ENCODE assay signal across 11 cellular contexts in genomic region chr1:156599811-156600210, GRCh38. TPM values are rescaled to one million over a fixed set of nuclear protein-coding genes. Genes with fewer than 3 reads are reported as not detected.
DNase-seq lines count a peak whose midpoint lies in the region; ATAC-seq, FAIRE-seq and TF ChIP-seq lines count a peak whose summit lies in the region.
"Had no signal": no experiment of that assay in that cellular context is flagged by ENCODE, and none has a peak within 500 bp of the region (broad histone marks: within the 10 kb centered on the region; RNA-seq: fewer than 3 reads in every experiment).

No MANE protein-coding gene starts in this region.

- H3K4me2 ChIP-seq in K562 (ENCODE audit: insufficient read depth, low read length) = peak overlapping the region; percentile 97

- TF ChIP-seq RAD21 in K562 (CRISPR knock-in tag; conservative IDR thresholded peaks at IDR 0.05 in 1 of 2, IDR thresholded peaks at IDR 0.05 in 1 of 2) = no peak

- no peaks in the 10 kb centered on the region for H3K9me3 Mint-ChIP-seq in activated T-cell treated with anti-CD3 and anti-CD28 coated beads, Interleukin-2, amount 50 U/mL, for 24 hours

- POLR2A ChIA-PET in K562 (lab: Yijun Ruan, JAX) = interaction anchor here (0.6 to 3.2 kb wide), 4 partner anchors 9 to 1785 kb away, joined by 3 to 16 read pairs (median 4); partner anchors contain the start of gene NAXE

- H3K4me1 ChIP-seq in K562 (replicated peaks in 1 of 2; ENCODE audit: control insufficient read depth in 2 of 2, insufficient read depth in 2 of 2, low read length in 2 of 2) = peaks cover 12% of the 10 kb centered on the region in 2 experiments; a peak in 4 of 5 replicates

- peaks cover 46% of the 10 kb centered on the region for H3K79me2 ChIP-seq in K562 (ENCODE audit: control insufficient read depth, insufficient read depth, low read length)

- H3K27ac ChIP-seq in K562 (ENCODE audit: extremely low read depth, low read depth, low read length) = no peak overlapping the region

- WGBS in K562 (ENCODE audit: insufficient coverage, low coverage, missing lambda C conversion rate) = 41% methylated on average over 3 of the region's 3 CpGs

- no peak for TF ChIP-seq POLR2A in NB4 (IDR thresholded peaks at IDR 0.05; ENCODE audit: extremely low read depth, insufficient read length)
- TF ChIP-seq POLR2A in K562 (conservative IDR thresholded peaks at IDR 0.05) = no peak

- peaks cover 69% of the 10 kb centered on the region for H3K36me3 Mint-ChIP-seq in activated T-cell treated with anti-CD3 and anti-CD28 coated beads, Interleukin-2, amount 50 U/mL, for 24 hours (ENCODE audit: low read depth)

- peak; percentile 70 for ATAC-seq in K562
- ATAC-seq in stimulated activated naive CD8-positive, alpha-beta T cell treated with anti-CD3 and anti-CD28 coated beads, Interleukin-15, Interleukin-2, amounts not matched to agents 100 U/mL and 50 U/mL, for 24 hours = peak; percentile 78

- peak overlapping the region; percentile 95 for H3K4me3 Mint-ChIP-seq in activated T-cell treated with anti-CD3 and anti-CD28 coated beads, Interleukin-2, amount 50 U/mL, for 24 hours

- no peak overlapping the region for H2AFZ ChIP-seq in K562 (ENCODE audit: low read depth, low read length)

- peak overlapping the region; percentile 35 to 93; a peak in 2 of 4 replicates for H3K9ac ChIP-seq in K562 (ENCODE audit: insufficient read depth in 1 of 2, low read depth in 2 of 2, low read length in 2 of 2)

- intact Hi-C loops in K562 (cut with micrococcal nuclease) = no loop called here

- peak overlapping the region; percentile 97 for H3K4me3 ChIP-seq in NB4 (ENCODE audit: low read depth, low read length)
- peak overlapping the region; percentile 81; the same call in 1 of the 2 replicates for H3K4me3 ChIP-seq in K562

- H3K27ac Mint-ChIP-seq in activated T-cell treated with anti-CD3 and anti-CD28 coated beads, Interleukin-2, amount 50 U/mL, for 24 hours = peak overlapping the region; percentile 97

- no peak for DNase-seq in activated T-cell treated with anti-CD3 and anti-CD28 coated beads, Interleukin-2, amount 50 U/mL, for 24 hours
- no peak for DNase-seq in activated T-cell treated with anti-CD3 and anti-CD28 coated beads, Interleukin-2, amount 50 U/mL, for 1 hour
- DNase-seq in NB4 (ENCODE audit: low read depth) = peak; percentile 88
- peak in 1 of 4 experiments; percentile 46 for DNase-seq in K562 (ENCODE audit: extremely low read depth in 1 of 4, low spot score in 3 of 4)
- DNase-seq in stimulated activated naive CD8-positive, alpha-beta T cell treated with anti-CD3 and anti-CD28 coated beads, Interleukin-15, Interleukin-2, amounts not matched to agents 100 U/mL and 50 U/mL, for 24 hours = peak; percentile 18
- no peak for DNase-seq in NCI-H510A treated with DMSO at 0.1 percent for 48 hours (lab: John Stamatoyannopoulos, UW)
- DNase-seq in NCI-H2196 treated with DMSO at 0.1 percent for 48 hours (lab: John Stamatoyannopoulos, UW; ENCODE audit: unreplicated experiment) = no peak
- DNase-seq in DMS153 treated with DMSO at 0.1 percent for 48 hours (lab: John Stamatoyannopoulos, UW; ENCODE audit: unreplicated experiment) = no peak
- DNase-seq: DMS79 treated with DMSO at 0.1 percent for 48 hours; stimulated activated naive CD4-positive, alpha-beta T cell treated with Interleukin-2 at 50 U/mL for 16 hours had no signal

- TF ChIP-seq EP300 in K562 (IDR thresholded peaks at IDR 0.05; ENCODE audit: low read length) = no peak

- H3K27me3 ChIP-seq in K562 (ENCODE audit: control insufficient read depth in 2 of 2, insufficient read depth in 2 of 2, low read length in 2 of 2) = no peaks in the 10 kb centered on the region

- in situ Hi-C loops in K562 (cut with MboI) = loop anchor here (5.0 kb wide), 2 partner anchors 143 to 213 kb away; no protein-coding TSS in a partner anchor

- H3K9me3 ChIP-seq in K562 (replicated peaks; ENCODE audit: control insufficient read depth, insufficient read depth, low read depth, low read length) = no peaks in the 10 kb centered on the region

- H3K9me1 ChIP-seq in K562 (ENCODE audit: control insufficient read depth, insufficient read depth, low read length) = no peaks in the 10 kb centered on the region

- peak; percentile 32 for TF ChIP-seq CTCF in NB4 (IDR thresholded peaks at IDR 0.05; ENCODE audit: low read depth, low read length)
- peak; percentile 23 to 38 (median 28); a peak in 3 of 6 replicates for TF ChIP-seq CTCF in K562 (IDR thresholded peaks at IDR 0.05 in 2 of 3, conservative IDR thresholded peaks at IDR 0.05 in 1 of 3; ENCODE audit: insufficient read depth in 2 of 3, low read depth in 1 of 3, low read length in 3 of 3)

- no peaks in the 10 kb centered on the region for H3K27me3 Mint-ChIP-seq in activated T-cell treated with anti-CD3 and anti-CD28 coated beads, Interleukin-2, amount 50 U/mL, for 24 hours

- CTCF ChIA-PET in K562 (lab: Yijun Ruan, JAX; ENCODE audit: low intra/inter-chr PET ratio) = interaction anchor here (0.6 kb wide), 1 partner anchor 117 kb away, joined by 3 read pairs; no protein-coding TSS in a partner anchor

- H3K36me3 ChIP-seq in K562 (ENCODE audit: control insufficient read depth, insufficient read depth, low read length) = peaks cover 51% of the 10 kb centered on the region

- peaks cover 50% of the 10 kb centered on the region for H3K4me1 Mint-ChIP-seq in activated T-cell treated with anti-CD3 and anti-CD28 coated beads, Interleukin-2, amount 50 U/mL, for 24 hours (ENCODE audit: low read depth)

- H4K20me1 ChIP-seq in K562 (replicated peaks; ENCODE audit: control insufficient read depth, insufficient read depth, low read length) = no peaks in the 10 kb centered on the region

- FAIRE-seq in K562 (lab: Jason Lieb, UNC) = peak; percentile 11

- no TSS peak for BruUV-seq in K562 (replicated peaks; lab: Mats Ljungman, UMichigan)

RNA-seq across cellular contexts. Expression of gene GPATCH4, which starts 1.5 kb away (rescaled TPM):
- 75.8 and 111 TPM in 2 replicates for total RNA-seq in K562 (2011; cell fraction: chromatin; rRNA removed; ENCODE audit: low replicate concordance)
- total RNA-seq in K562 (2011; cell fraction: nucleolus; rRNA removed) = 69.5 and 70.0 TPM in 2 replicates
- total RNA-seq in K562 (2011; cell fraction: nucleoplasm; rRNA removed) = 69.2 and 102 TPM in 2 replicates
- total RNA-seq in K562 (2014; rRNA removed) (43.7 and 47.5 TPM in 2 replicates), K562 (2014; rRNA removed; fragmentation: Illumina TruSeq; extraction: Trizol) (73.1 and 76.5 TPM in 2 replicates), K562 (2015; rRNA removed; fragmentation: Illumina TruSeq; extraction: Trizol) (75.8 and 79.5 TPM in 2 replicates), K562 (2021) (45.8 and 51.4 TPM in 2 replicates)
- polyA plus RNA-seq in K562 (2011; rRNA removed) (51.5 and 57.9 TPM in 2 replicates), K562 (2014; fragmentation: Illumina TruSeq; extraction: Trizol) (94.7 and 105 TPM in 2 replicates), K562 (2014; fragmentation: Nextera tagmentation; extraction: Ambion mirVana) (10 to 100 TPM; 82.1 to 90.8 TPM), K562 (2014; rRNA removed) (53.9 and 59.3 TPM in 2 replicates)
- polyA plus RNA-seq in K562 (2011; cell fraction: cytosol; rRNA removed) = 29.4 and 32.0 TPM in 2 replicates
- polyA plus RNA-seq in K562 (2011; cell fraction: nucleus; rRNA removed) = 51.1 and 51.7 TPM in 2 replicates
- 27.1 and 86.2 TPM in 2 replicates for polyA plus RNA-seq in K562 (2012)
- polyA minus RNA-seq in K562 (2011; rRNA and poly(A)+ RNA removed) = 72.9 and 74.3 TPM in 2 replicates
- 17.4 and 29.2 TPM in 2 replicates for polyA minus RNA-seq in K562 (2011; cell fraction: cytosol; rRNA and poly(A)+ RNA removed)
- 49.8 and 60.9 TPM in 2 replicates for polyA minus RNA-seq in K562 (2011; cell fraction: nucleus; rRNA and poly(A)+ RNA removed)

RNA-seq across cellular contexts. Expression of gene NAXE, which starts 8.2 kb away (rescaled TPM):
- 43.8 and 126 TPM in 2 replicates for total RNA-seq in K562 (2011; cell fraction: chromatin; rRNA removed; ENCODE audit: low replicate concordance)
- 112 and 139 TPM in 2 replicates for total RNA-seq in K562 (2011; cell fraction: nucleolus; rRNA removed)
- total RNA-seq in K562 (2011; cell fraction: nucleoplasm; rRNA removed) = 102 TPM in 2 replicates
- 122 and 150 TPM in 2 replicates for total RNA-seq in K562 (2014; rRNA removed)
- 76.6 and 99.9 TPM in 2 replicates for total RNA-seq in K562 (2014; rRNA removed; fragmentation: Illumina TruSeq; extraction: Trizol)
- total RNA-seq in K562 (2015; rRNA removed; fragmentation: Illumina TruSeq; extraction: Trizol) = 90.0 and 93.1 TPM in 2 replicates
- total RNA-seq in K562 (2021) = 112 and 113 TPM in 2 replicates
- 38.4 and 66.9 TPM in 2 replicates for polyA plus RNA-seq in K562 (2011; rRNA removed)
- 81.6 and 136 TPM in 2 replicates for polyA plus RNA-seq in K562 (2011; cell fraction: cytosol; rRNA removed)
- polyA plus RNA-seq in K562 (2011; cell fraction: nucleus; rRNA removed) = 82.3 and 92.2 TPM in 2 replicates
- 106 and 111 TPM in 2 replicates for polyA plus RNA-seq in K562 (2012)
- 136 and 137 TPM in 2 replicates for polyA plus RNA-seq in K562 (2014; fragmentation: Illumina TruSeq; extraction: Trizol)
- 10 to 100 TPM; 27.3 to 38.2 TPM for polyA plus RNA-seq in K562 (2014; fragmentation: Nextera tagmentation; extraction: Ambion mirVana)
- 77.2 and 85.8 TPM in 2 replicates for polyA plus RNA-seq in K562 (2014; rRNA removed)
- polyA minus RNA-seq in K562 (2011; rRNA and poly(A)+ RNA removed) = 31.2 and 45.6 TPM in 2 replicates
- polyA minus RNA-seq in K562 (2011; cell fraction: cytosol; rRNA and poly(A)+ RNA removed) = 23.6 and 34.6 TPM in 2 replicates
- 40.1 and 65.3 TPM in 2 replicates for polyA minus RNA-seq in K562 (2011; cell fraction: nucleus; rRNA and poly(A)+ RNA removed)

RNA-seq across cellular contexts. Expression of gene HAPLN2, which starts 19.4 kb away (rescaled TPM):
- 1.4 TPM in 1 of 2 replicates, not detected in the other for total RNA-seq in K562 (2011; cell fraction: chromatin; rRNA removed; ENCODE audit: low replicate concordance)
- 3.0 TPM in 2 replicates for total RNA-seq in K562 (2011; cell fraction: nucleolus; rRNA removed)
- 0.53 and 0.88 TPM in 2 replicates for total RNA-seq in K562 (2011; cell fraction: nucleoplasm; rRNA removed)
- total RNA-seq in K562 (2014; rRNA removed) (3.1 and 3.8 TPM in 2 replicates), K562 (2014; rRNA removed; fragmentation: Illumina TruSeq; extraction: Trizol) (not detected in 2 replicates), K562 (2015; rRNA removed; fragmentation: Illumina TruSeq; extraction: Trizol) (0.14 and 0.19 TPM in 2 replicates), K562 (2021) (3.6 and 5.2 TPM in 2 replicates)
- polyA plus RNA-seq in K562 (2011; rRNA removed) (0.39 and 0.76 TPM in 2 replicates), K562 (2014; fragmentation: Illumina TruSeq; extraction: Trizol) (0.17 TPM in 1 of 2 replicates, not detected in the other), K562 (2014; fragmentation: Nextera tagmentation; extraction: Ambion mirVana) (not detected), K562 (2014; rRNA removed) (4.4 and 4.5 TPM in 2 replicates)
- 1.3 and 4.1 TPM in 2 replicates for polyA plus RNA-seq in K562 (2011; cell fraction: cytosol; rRNA removed)
- 6.5 and 10.9 TPM in 2 replicates for polyA plus RNA-seq in K562 (2011; cell fraction: nucleus; rRNA removed)
- 0.95 and 3.3 TPM in 2 replicates for polyA plus RNA-seq in K562 (2012)
- polyA minus RNA-seq in K562 (2011; rRNA and poly(A)+ RNA removed) = 0.35 TPM in 1 of 2 replicates, not detected in the other
- polyA minus RNA-seq in K562 (2011; cell fraction: cytosol; rRNA and poly(A)+ RNA removed) = not detected in 2 replicates
- polyA minus RNA-seq in K562 (2011; cell fraction: nucleus; rRNA and poly(A)+ RNA removed) = 3.1 and 3.8 TPM in 2 replicates
- total RNA-seq: lung microvascular endothelial cell had no signal

RNA-seq across cellular contexts. Expression of gene TTC24, which starts 20.3 kb away (rescaled TPM):
- total RNA-seq in K562 (2011; cell fraction: chromatin; rRNA removed; ENCODE audit: low replicate concordance) = not detected in 2 replicates
- not detected in 2 replicates for total RNA-seq in K562 (2011; cell fraction: nucleolus; rRNA removed)
- not detected in 2 replicates for total RNA-seq in K562 (2011; cell fraction: nucleoplasm; rRNA removed)
- total RNA-seq in K562 (2014; rRNA removed) (not detected in 2 replicates), K562 (2014; rRNA removed; fragmentation: Illumina TruSeq; extraction: Trizol) (not detected in 2 replicates), K562 (2015; rRNA removed; fragmentation: Illumina TruSeq; extraction: Trizol) (not detected in 2 replicates), K562 (2021) (not detected in 2 replicates)
- polyA plus RNA-seq in K562 (2011; rRNA removed) (not detected in 2 replicates), K562 (2014; fragmentation: Illumina TruSeq; extraction: Trizol) (not detected in 2 replicates), K562 (2014; fragmentation: Nextera tagmentation; extraction: Ambion mirVana) (not detected), K562 (2014; rRNA removed) (not detected in 2 replicates)
- not detected in 2 replicates for polyA plus RNA-seq in K562 (2011; cell fraction: cytosol; rRNA removed)
- polyA plus RNA-seq in K562 (2011; cell fraction: nucleus; rRNA removed) = not detected in 2 replicates
- not detected in 2 replicates for polyA plus RNA-seq in K562 (2012)
- polyA minus RNA-seq in K562 (2011; rRNA and poly(A)+ RNA removed) = not detected in 2 replicates
- not detected in 2 replicates for polyA minus RNA-seq in K562 (2011; cell fraction: cytosol; rRNA and poly(A)+ RNA removed)
- not detected in 2 replicates for polyA minus RNA-seq in K562 (2011; cell fraction: nucleus; rRNA and poly(A)+ RNA removed)
- total RNA-seq: lung microvascular endothelial cell had no signal

RNA-seq across cellular contexts. Expression of gene IQGAP3, which starts 27.4 kb away (rescaled TPM):
- total RNA-seq in K562 (2011; cell fraction: chromatin; rRNA removed; ENCODE audit: low replicate concordance) = 82.6 and 114 TPM in 2 replicates
- total RNA-seq in K562 (2011; cell fraction: nucleolus; rRNA removed) = 58.8 and 62.5 TPM in 2 replicates
- 60.2 and 63.7 TPM in 2 replicates for total RNA-seq in K562 (2011; cell fraction: nucleoplasm; rRNA removed)
- 10.5 and 14.4 TPM in 2 replicates for total RNA-seq in K562 (2014; rRNA removed)
- total RNA-seq in K562 (2014; rRNA removed; fragmentation: Illumina TruSeq; extraction: Trizol) = 6.4 and 8.4 TPM in 2 replicates
- total RNA-seq in K562 (2015; rRNA removed; fragmentation: Illumina TruSeq; extraction: Trizol) = 9.2 and 10.8 TPM in 2 replicates
- 14.1 and 16.6 TPM in 2 replicates for total RNA-seq in K562 (2021)
- polyA plus RNA-seq in K562 (2011; rRNA removed) = 14.1 and 32.1 TPM in 2 replicates
- polyA plus RNA-seq in K562 (2011; cell fraction: cytosol; rRNA removed) = 9.2 and 12.7 TPM in 2 replicates
- 162 and 212 TPM in 2 replicates for polyA plus RNA-seq in K562 (2011; cell fraction: nucleus; rRNA removed)
- 12.9 and 29.3 TPM in 2 replicates for polyA plus RNA-seq in K562 (2012)
- polyA plus RNA-seq in K562 (2014; fragmentation: Illumina TruSeq; extraction: Trizol) = 11.0 and 11.9 TPM in 2 replicates
- polyA plus RNA-seq in K562 (2014; fragmentation: Nextera tagmentation; extraction: Ambion mirVana) = 1 to 10 TPM; 1.4 TPM
- polyA plus RNA-seq in K562 (2014; rRNA removed) = 10.5 and 16.5 TPM in 2 replicates
- polyA minus RNA-seq in K562 (2011; rRNA and poly(A)+ RNA removed) = 16.0 and 26.5 TPM in 2 replicates
- 7.9 and 16.4 TPM in 2 replicates for polyA minus RNA-seq in K562 (2011; cell fraction: cytosol; rRNA and poly(A)+ RNA removed)
- 23.0 and 48.5 TPM in 2 replicates for polyA minus RNA-seq in K562 (2011; cell fraction: nucleus; rRNA and poly(A)+ RNA removed)

Comparison
In these comparisons a context has a peak if more than half of its experiments do, and no peak if none do; other contexts are left out.
1. DNase-seq: peak in NB4 (single experiment) and stimulated activated naive CD8-positive, alpha-beta T cell treated with anti-CD3 and anti-CD28 coated beads, Interleukin-15, Interleukin-2, amounts not matched to agents 100 U/mL and 50 U/mL, for 24 hours (single experiment); none in activated T-cell treated with anti-CD3 and anti-CD28 coated beads, Interleukin-2, amount 50 U/mL, for 24 hours (single experiment), activated T-cell treated with anti-CD3 and anti-CD28 coated beads, Interleukin-2, amount 50 U/mL, for 1 hour (single experiment), NCI-H510A treated with DMSO at 0.1 percent for 48 hours (single experiment), NCI-H2196 treated with DMSO at 0.1 percent for 48 hours (single experiment) and DMS153 treated with DMSO at 0.1 percent for 48 hours (single experiment).